In the genomic region with DNA sequence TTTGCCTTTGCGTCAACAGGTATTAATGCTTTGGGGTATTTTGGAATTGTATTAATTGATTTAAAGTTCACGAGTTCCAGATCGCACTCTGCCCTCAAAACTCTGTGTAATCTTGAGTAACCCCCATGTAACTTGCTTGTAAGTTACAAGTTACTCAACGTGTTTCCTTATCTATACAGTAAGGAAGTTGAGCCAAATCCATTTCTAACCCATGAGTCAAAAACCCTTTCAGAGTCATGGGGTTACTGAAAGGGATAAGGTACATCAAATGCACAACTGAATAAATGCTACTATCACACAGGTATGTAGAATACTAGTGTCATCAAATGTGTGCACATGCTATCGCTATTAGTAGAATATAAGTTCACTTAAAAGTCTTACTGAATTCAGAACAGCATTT, we compare ENCODE assay signal across 28 cellular contexts. TPM values are rescaled to one million over a fixed set of nuclear protein-coding genes. Genes with fewer than 3 reads are reported as not detected.
A peak's percentile ranks its signal among the peaks of the same experiment; 100 is the strongest.
DNase-seq lines count a peak whose midpoint lies in the region; FAIRE-seq and TF ChIP-seq lines count a peak whose summit lies in the region.
"Had no signal": no experiment of that assay in that cellular context is flagged by ENCODE, and none has a peak within 500 bp of the region (broad histone marks: within the 10 kb centered on the region; RNA-seq: fewer than 3 reads in every experiment).

No MANE protein-coding gene starts in this region.

- peaks cover 14% of the 10 kb centered on the region for H3K4me1 Mint-ChIP-seq in astrocyte (ENCODE audit: low read depth, unreplicated experiment)
- H3K4me1 Mint-ChIP-seq: CD14-positive monocyte; CD4-positive, alpha-beta memory T cell; CD4-positive, CD25-positive, alpha-beta regulatory T cell; CD8-positive, alpha-beta memory T cell had no signal

- no peak overlapping the region for H2BK5ac ChIP-seq in trophoblast cell (ENCODE audit: low read depth, low read length, poor library complexity)

- H3K9me3 Mint-ChIP-seq in astrocyte (ENCODE audit: unreplicated experiment), result peaks cover 4% of the 10 kb centered on the region

- no peaks in the 10 kb centered on the region for H3K27me3 Mint-ChIP-seq in astrocyte (ENCODE audit: low read depth, unreplicated experiment)
- H3K27me3 Mint-ChIP-seq: CD4-positive, CD25-positive, alpha-beta regulatory T cell; CD8-positive, alpha-beta memory T cell had no signal

- DNase-seq in NCI-H226, result peak; percentile 75
- DNase-seq in OCI-M1 (lab: John Stamatoyannopoulos, UW), result peak; percentile 8
- DNase-seq in astrocyte (ENCODE audit: low read depth), result no peak
- DNase-seq in trophoblast cell, result peak; percentile 25 to 75
- no peak for DNase-seq in ovary
- DNase-seq in KG1 (lab: John Stamatoyannopoulos, UW), result no peak
- no peak for DNase-seq in NCI-H526 (lab: John Stamatoyannopoulos, UW)
- DNase-seq: 8988T; ACHN; BE2C; C1 segment of cervical spinal cord; CD4-positive, alpha-beta memory T cell; CD4-positive, CD25-positive, alpha-beta regulatory T cell; CD8-positive, alpha-beta memory T cell; COR-L47; DMS 273 treated with DMSO at 0.1 percent for 48 hours; DMS153; DMS53; DMS79; DND-41; GF-D8 had no signal

- no peaks in the 10 kb centered on the region for H3K36me3 Mint-ChIP-seq in astrocyte (ENCODE audit: low read depth, unreplicated experiment)
- H3K36me3 Mint-ChIP-seq: CD14-positive monocyte; CD4-positive, alpha-beta memory T cell; CD4-positive, CD25-positive, alpha-beta regulatory T cell; CD8-positive, alpha-beta memory T cell had no signal

- no peak overlapping the region for H3K27ac ChIP-seq in astrocyte (ENCODE audit: low read depth, low read length)
- H3K27ac ChIP-seq in trophoblast cell (ENCODE audit: low read depth, low read length), result no peak overlapping the region
- no peak overlapping the region for H3K27ac ChIP-seq in ovary
- H3K27ac ChIP-seq: BLaER1 had no signal

- H4K12ac ChIP-seq in trophoblast cell (ENCODE audit: low read depth, low read length), result no peak overlapping the region

- H3K4me1 ChIP-seq in astrocyte (ENCODE audit: insufficient read depth, low read length) (no peaks in the 10 kb centered on the region), trophoblast cell (ENCODE audit: control insufficient read depth in 1 of 2, insufficient read depth in 2 of 2, low read length in 2 of 2) (no peaks in the 10 kb centered on the region), ovary (ENCODE audit: insufficient read depth) (no peaks in the 10 kb centered on the region)
- H3K4me1 ChIP-seq: BE2C, BLaER1 had no signal

- no peak overlapping the region for H3K18ac ChIP-seq in trophoblast cell (ENCODE audit: low read length)

- no peak for TF ChIP-seq CTCF in astrocyte (IDR thresholded peaks at IDR 0.05; ENCODE audit: insufficient read depth, low read depth, low read length)
- TF ChIP-seq CTCF in ovary (IDR thresholded peaks at IDR 0.05), result no peak

- H3K23ac ChIP-seq in trophoblast cell (ENCODE audit: low read length), result no peak overlapping the region

- H3K4me3 ChIP-seq in astrocyte (ENCODE audit: insufficient read depth, low read depth, low read length) (no peak overlapping the region), trophoblast cell (ENCODE audit: low read depth, low read length) (no peak overlapping the region), ovary (no peak overlapping the region)
- H3K4me3 ChIP-seq: BLaER1 had no signal

- H3K14ac ChIP-seq in trophoblast cell (ENCODE audit: low read length), result no peak overlapping the region

- WGBS in trophoblast cell (ENCODE audit: extremely low coverage, insufficient coverage, insufficient read length), result no CpG with 5 or more reads among the region's 5 CpGs
- 82 to 87% (median 84%) methylated on average over 5 of the region's 5 CpGs for WGBS in ovary, 3 donors

- no peaks in the 10 kb centered on the region for H3K79me2 ChIP-seq in astrocyte (ENCODE audit: insufficient read depth, low read length)
- peaks cover 2% of the 10 kb centered on the region for H3K79me2 ChIP-seq in trophoblast cell (ENCODE audit: control insufficient read depth, insufficient read depth, low read length, poor library complexity)

- H3K27me3 ChIP-seq in astrocyte (ENCODE audit: insufficient read depth, low read length) (no peaks in the 10 kb centered on the region), trophoblast cell (ENCODE audit: insufficient read depth, low read length) (no peaks in the 10 kb centered on the region), ovary (no peaks in the 10 kb centered on the region)
- H3K27me3 ChIP-seq: BLaER1 had no signal

- H2BK120ac ChIP-seq in trophoblast cell (ENCODE audit: insufficient read depth, low read length, poor library complexity), result no peak overlapping the region

- H2AK5ac ChIP-seq in trophoblast cell (ENCODE audit: low read length), result no peak overlapping the region

- no peak overlapping the region for H3K27ac Mint-ChIP-seq in astrocyte (ENCODE audit: unreplicated experiment)
- H3K27ac Mint-ChIP-seq: CD14-positive monocyte; CD4-positive, alpha-beta memory T cell; CD4-positive, CD25-positive, alpha-beta regulatory T cell; CD8-positive, alpha-beta memory T cell had no signal

- no peak overlapping the region for H3K4me3 Mint-ChIP-seq in astrocyte (ENCODE audit: unreplicated experiment)
- H3K4me3 Mint-ChIP-seq: CD14-positive monocyte; CD4-positive, alpha-beta memory T cell; CD4-positive, CD25-positive, alpha-beta regulatory T cell; CD8-positive, alpha-beta memory T cell had no signal

- no peak for TF ChIP-seq EP300 in ovary (IDR thresholded peaks at IDR 0.05)

- FAIRE-seq in astrocyte (lab: Jason Lieb, UNC), result peak; percentile 20
- FAIRE-seq: A204.1, G401.6, GM12891, GM19239 had no signal

- H3K36me3 ChIP-seq in astrocyte (ENCODE audit: insufficient read depth, low read length) (no peaks in the 10 kb centered on the region), trophoblast cell (ENCODE audit: control insufficient read depth in 1 of 2, insufficient read depth in 2 of 2, low read length in 2 of 2) (no peaks in the 10 kb centered on the region), ovary (no peaks in the 10 kb centered on the region)
- H3K36me3 ChIP-seq: BE2C, BLaER1 had no signal

- H4K91ac ChIP-seq in trophoblast cell (ENCODE audit: low read depth, low read length), result no peak overlapping the region

- no peak overlapping the region for H3K4ac ChIP-seq in trophoblast cell (ENCODE audit: low read depth, low read length)

- no peaks in the 10 kb centered on the region for H3K9me3 ChIP-seq in astrocyte (ENCODE audit: insufficient read depth, low read depth, low read length)
- H3K9me3 ChIP-seq in trophoblast cell (ENCODE audit: insufficient read depth, low read depth, low read length), result no peaks in the 10 kb centered on the region
- no peaks in the 10 kb centered on the region for H3K9me3 ChIP-seq in ovary
- H3K9me3 ChIP-seq: BE2C, BLaER1 had no signal

- TF ChIP-seq POLR2A in ovary (IDR thresholded peaks at IDR 0.05), result no peak

- H2AFZ ChIP-seq in astrocyte (ENCODE audit: low read depth, low read length), result no peak overlapping the region
- no peak overlapping the region for H2AFZ ChIP-seq in trophoblast cell (ENCODE audit: insufficient read depth, low read length, poor library complexity)

- H4K20me1 ChIP-seq in astrocyte (ENCODE audit: insufficient read depth, low read length), result no peaks in the 10 kb centered on the region
- H4K20me1 ChIP-seq: BLaER1 had no signal

- no peaks in the 10 kb centered on the region for H3K79me1 ChIP-seq in trophoblast cell (ENCODE audit: low read length)

- intact Hi-C loops in ovary (cut with DNase I), result no loop called here

- no peak overlapping the region for H3K9ac ChIP-seq in astrocyte (ENCODE audit: low read length)
- no peak overlapping the region for H3K9ac ChIP-seq in trophoblast cell (ENCODE audit: low read length)
- H3K9ac ChIP-seq: BLaER1 had no signal

- H3K4me2 ChIP-seq in astrocyte (ENCODE audit: low read length), result no peak overlapping the region
- H3K4me2 ChIP-seq in trophoblast cell (ENCODE audit: low read length), result no peak overlapping the region
- H3K4me2 ChIP-seq: BLaER1 had no signal

- no peak overlapping the region for H2BK12ac ChIP-seq in trophoblast cell (ENCODE audit: low read length)

- H4K8ac ChIP-seq in trophoblast cell (ENCODE audit: low read depth, low read length), result no peak overlapping the region

RNA-seq across cellular contexts. Expression of gene ADAMTS20, which starts 28.6 kb away (rescaled TPM):
- 0.48 and 0.66 TPM in 2 replicates for total RNA-seq in astrocyte
- polyA plus RNA-seq in trophoblast cell (2013), result 20.3 and 21.5 TPM in 2 replicates
- total RNA-seq in ovary, result under 1 TPM in 1 of 7 donors, not detected in 6; 0.23 TPM
- not detected for polyA plus RNA-seq in ovary
- total RNA-seq: CD4-positive, alpha-beta memory T cell; CD4-positive, CD25-positive, alpha-beta regulatory T cell; CD8-positive, alpha-beta memory T cell had no signal
- polyA plus RNA-seq: AG04450; CD14-positive monocyte; CD4-positive, alpha-beta memory T cell; CD4-positive, CD25-positive, alpha-beta regulatory T cell; CD8-positive, alpha-beta memory T cell had no signal

Comparison
In these comparisons a context has a peak if more than half of its experiments do, and no peak if none do; other contexts are left out.
1. DNase-seq: peak in NCI-H226 (single experiment), OCI-M1 (single experiment) and trophoblast cell (2 of 2); none in astrocyte (single experiment), ovary (0 of 5), KG1 (single experiment) and NCI-H526 (0 of 2).